ENCODE assay signal across 19 cellular contexts in the genomic region with DNA sequence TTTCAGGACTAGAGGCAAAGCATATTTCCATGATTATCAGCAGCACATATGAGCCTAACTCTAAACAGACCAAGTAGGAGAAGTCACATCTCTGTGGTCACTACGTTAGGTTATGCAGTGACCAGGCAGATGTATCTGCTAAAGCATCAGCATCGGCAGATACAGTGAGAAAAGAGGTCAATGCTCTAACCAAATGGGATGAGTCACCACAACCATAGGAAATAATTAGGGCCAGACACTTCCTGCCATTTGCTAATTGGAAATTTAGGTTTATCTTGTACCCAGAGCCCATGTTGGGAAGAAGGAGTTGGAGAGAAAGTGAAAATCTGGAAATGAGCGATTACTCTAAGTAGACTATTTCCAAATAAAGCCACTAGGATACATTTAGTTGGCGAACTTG.
DNase-seq lines count a peak whose midpoint lies in the region; ATAC-seq and TF ChIP-seq lines count a peak whose summit lies in the region.
"Had no signal": no experiment of that assay in that cellular context is flagged by ENCODE, and none has a peak within 500 bp of the region (broad histone marks: within the 10 kb centered on the region; RNA-seq: fewer than 3 reads in every experiment).

No MANE protein-coding gene starts in this region.

- no peaks in the 10 kb centered on the region for H3K79me1 ChIP-seq in IMR-90 (ENCODE audit: low read depth in 1 of 2, low read length in 2 of 2)
- no peaks in the 10 kb centered on the region for H3K79me1 ChIP-seq in mesendoderm (ENCODE audit: low read length)

- H3K27ac Mint-ChIP-seq in chondrocyte (ENCODE audit: unreplicated experiment), result peak overlapping the region; percentile 54
- no peak overlapping the region for H3K27ac Mint-ChIP-seq in effector memory CD8-positive, alpha-beta T cell
- H3K27ac Mint-ChIP-seq: CD4-positive, alpha-beta memory T cell had no signal

- H3K14ac ChIP-seq in IMR-90 (replicated peaks; ENCODE audit: low read depth, low read length), result no peak overlapping the region

- H2AK5ac ChIP-seq in IMR-90 (ENCODE audit: low read depth, low read length) (no peak overlapping the region), mesendoderm (ENCODE audit: low read length) (no peak overlapping the region)

- H4K20me1 ChIP-seq in IMR-90 (ENCODE audit: insufficient read depth, low read length), result no peaks in the 10 kb centered on the region

- H3K56ac ChIP-seq in IMR-90 (ENCODE audit: extremely low read depth, insufficient read depth, low read length) (no peak overlapping the region), mesendoderm (ENCODE audit: low read length) (no peak overlapping the region)

- H3K36me3 ChIP-seq in IMR-90 (ENCODE audit: control insufficient read depth, insufficient read depth, low read length), result no peaks in the 10 kb centered on the region
- no peaks in the 10 kb centered on the region for H3K36me3 ChIP-seq in mesendoderm (ENCODE audit: control insufficient read depth, insufficient read depth, low read length)
- H3K36me3 ChIP-seq in colonic mucosa, result no peaks in the 10 kb centered on the region
- H3K36me3 ChIP-seq in adrenal gland (replicated peaks in 1 of 2), result no peaks in the 10 kb centered on the region
- H3K36me3 ChIP-seq: BE2C had no signal

- intact Hi-C loops in IMR-90 (cut with micrococcal nuclease), result no loop called here
- intact Hi-C loops in colonic mucosa (cut with DNase I), result no loop called here
- intact Hi-C loops in adrenal gland (cut with DNase I), result no loop called here

- peaks cover 50% of the 10 kb centered on the region for H3K4me1 Mint-ChIP-seq in chondrocyte (ENCODE audit: low read depth)
- no peaks in the 10 kb centered on the region for H3K4me1 Mint-ChIP-seq in effector memory CD8-positive, alpha-beta T cell (ENCODE audit: low read depth in 2 of 2)
- H3K4me1 Mint-ChIP-seq: CD4-positive, alpha-beta memory T cell had no signal

- H3K23ac ChIP-seq in IMR-90 (ENCODE audit: low read depth, low read length), result no peak overlapping the region
- H3K23ac ChIP-seq in mesendoderm (ENCODE audit: low read length), result no peak overlapping the region

- no TSS peak for BruUV-seq in IMR-90 (replicated peaks; lab: Mats Ljungman, UMichigan)

- H3K4me3 ChIP-seq in IMR-90 (ENCODE audit: insufficient read depth, low read depth, low read length), result no peak overlapping the region
- no peak overlapping the region for H3K4me3 ChIP-seq in mesendoderm (ENCODE audit: low read length)
- no peak overlapping the region for H3K4me3 ChIP-seq in colonic mucosa
- H3K4me3 ChIP-seq in adrenal gland, result no peak overlapping the region
- H3K4me3 ChIP-seq: GM12878 had no signal

- H3K18ac ChIP-seq in IMR-90 (ENCODE audit: low read depth, low read length), result no peak overlapping the region
- no peak overlapping the region for H3K18ac ChIP-seq in mesendoderm (ENCODE audit: low read length)

- H2AFZ ChIP-seq in IMR-90 (replicated peaks; ENCODE audit: low read length, poor library complexity), result no peak overlapping the region

- H4K8ac ChIP-seq in IMR-90 (ENCODE audit: low read depth in 2 of 2, low read length in 2 of 2), result no peak overlapping the region
- H4K8ac ChIP-seq in mesendoderm (ENCODE audit: low read depth, low read length), result no peak overlapping the region

- peaks cover 3% of the 10 kb centered on the region for H3K9me3 Mint-ChIP-seq in chondrocyte (ENCODE audit: low read depth)
- no peaks in the 10 kb centered on the region for H3K9me3 Mint-ChIP-seq in effector memory CD8-positive, alpha-beta T cell

- no peaks in the 10 kb centered on the region for H3K27me3 Mint-ChIP-seq in chondrocyte (ENCODE audit: low read depth)
- H3K27me3 Mint-ChIP-seq in effector memory CD8-positive, alpha-beta T cell, result no peaks in the 10 kb centered on the region
- H3K27me3 Mint-ChIP-seq: CD4-positive, alpha-beta memory T cell had no signal

- no peaks in the 10 kb centered on the region for H3K9me1 ChIP-seq in IMR-90 (ENCODE audit: insufficient read depth, low read length)

- CTCF ChIA-PET in IMR-90 (lab: Yijun Ruan, JAX), result no interaction called here

- TF ChIP-seq RAD21 in IMR-90 (IDR thresholded peaks at IDR 0.05; ENCODE audit: low read length), result no peak

- no peak for TF ChIP-seq POLR2A in IMR-90 (IDR thresholded peaks at IDR 0.05; ENCODE audit: low read depth, low read length)
- TF ChIP-seq POLR2A in adrenal gland (IDR thresholded peaks at IDR 0.05), result no peak

- H3K9me3 ChIP-seq in IMR-90 (ENCODE audit: control insufficient read depth, insufficient read depth, low read length) (no peaks in the 10 kb centered on the region), colonic mucosa (no peaks in the 10 kb centered on the region), adrenal gland (replicated peaks in 1 of 3) (no peaks in the 10 kb centered on the region)
- H3K9me3 ChIP-seq: BE2C had no signal

- H3K4me1 ChIP-seq in IMR-90 (ENCODE audit: control insufficient read depth, insufficient read depth, low read length), result 0 out of 2 replicates have a peak, but pooled peaks cover 2% of the 10 kb centered on the region
- peaks cover 4% of the 10 kb centered on the region for H3K4me1 ChIP-seq in mesendoderm (ENCODE audit: control insufficient read depth, low read depth, low read length)
- H3K4me1 ChIP-seq in colonic mucosa, result no peaks in the 10 kb centered on the region
- H3K4me1 ChIP-seq in adrenal gland (replicated peaks in 1 of 2), result no peaks in the 10 kb centered on the region
- H3K4me1 ChIP-seq: BE2C had no signal

- H3K4ac ChIP-seq in IMR-90 (ENCODE audit: low read depth, low read length) (no peak overlapping the region), mesendoderm (ENCODE audit: low read depth, low read length) (no peak overlapping the region)

- ATAC-seq in IMR-90 (ENCODE audit: low read depth) (no peak), GM18858 (IDR thresholded peaks at IDR 0.05; ENCODE audit: unreplicated experiment) (no peak)
- ATAC-seq in effector memory CD8-positive, alpha-beta T cell (replicated peaks), result no peak
- ATAC-seq: GM12878 had no signal

- in situ Hi-C loops in IMR-90 (cut with MboI; ENCODE audit: low sequenced_read_pairs), result no loop called here

- H4K91ac ChIP-seq in IMR-90 (ENCODE audit: insufficient read depth, low read depth, low read length), result no peak overlapping the region

- H2BK5ac ChIP-seq in IMR-90 (ENCODE audit: low read depth, low read length, poor library complexity, severe bottlenecking) (no peak overlapping the region), mesendoderm (ENCODE audit: low read length) (peak overlapping the region; percentile 0)

- dilution Hi-C loops in IMR-90 (cut with HindIII; ENCODE audit: low sequenced_read_pairs, unreplicated experiment), result no loop called here

- no peak overlapping the region for H3K4me2 ChIP-seq in IMR-90 (ENCODE audit: low read depth, low read length)
- H3K4me2 ChIP-seq in mesendoderm (ENCODE audit: low read length), result no peak overlapping the region
- H3K4me2 ChIP-seq: KMS-11 had no signal

- H3K4me3 Mint-ChIP-seq in chondrocyte (ENCODE audit: unreplicated experiment), result no peak overlapping the region
- no peak overlapping the region for H3K4me3 Mint-ChIP-seq in effector memory CD8-positive, alpha-beta T cell
- H3K4me3 Mint-ChIP-seq: CD4-positive, alpha-beta memory T cell had no signal

- POLR2A ChIA-PET in IMR-90 (lab: Charles Lee; ENCODE audit: unreplicated experiment), result no interaction called here

- H3K27ac ChIP-seq in IMR-90 (ENCODE audit: insufficient read depth, low read length), result no peak overlapping the region
- no peak overlapping the region for H3K27ac ChIP-seq in mesendoderm (ENCODE audit: low read depth, low read length)
- H3K27ac ChIP-seq in colonic mucosa, result no peak overlapping the region
- H3K27ac ChIP-seq in adrenal gland, result no peak overlapping the region
- H3K27ac ChIP-seq: KMS-11 had no signal

- TF ChIP-seq CTCF in IMR-90 (conservative IDR thresholded peaks at IDR 0.05; ENCODE audit: low read depth, low read length) (no peak), chondrocyte (IDR thresholded peaks at IDR 0.05) (no peak), colonic mucosa (IDR thresholded peaks at IDR 0.05) (no peak), adrenal gland (IDR thresholded peaks at IDR 0.05) (no peak)

- H4K5ac ChIP-seq in IMR-90 (ENCODE audit: low read depth, low read length) (no peak overlapping the region), mesendoderm (ENCODE audit: low read length) (no peak overlapping the region)

- no peak overlapping the region for H2BK15ac ChIP-seq in IMR-90 (ENCODE audit: low read depth, low read length)
- no peak overlapping the region for H2BK15ac ChIP-seq in mesendoderm (replicated peaks; ENCODE audit: low read depth)

- H3K9ac ChIP-seq in IMR-90 (ENCODE audit: low read depth, low read length) (no peak overlapping the region), mesendoderm (ENCODE audit: low read length) (no peak overlapping the region), colonic mucosa (ENCODE audit: low read depth in 2 of 2, low read length in 2 of 2) (no peak overlapping the region)
- H3K9ac ChIP-seq: KMS-11 had no signal

- H3K79me2 ChIP-seq in mesendoderm (ENCODE audit: control insufficient read depth, insufficient read depth, low read length), result no peaks in the 10 kb centered on the region

- H2AK9ac ChIP-seq in IMR-90 (replicated peaks; ENCODE audit: low read depth, low read length, poor library complexity), result no peak overlapping the region

- H3K27me3 ChIP-seq in IMR-90 (ENCODE audit: control insufficient read depth, insufficient read depth, low read length), result no peaks in the 10 kb centered on the region
- no peaks in the 10 kb centered on the region for H3K27me3 ChIP-seq in mesendoderm (ENCODE audit: insufficient read depth, low read length, poor library complexity)
- H3K27me3 ChIP-seq in colonic mucosa, result no peaks in the 10 kb centered on the region
- no peaks in the 10 kb centered on the region for H3K27me3 ChIP-seq in adrenal gland
- H3K27me3 ChIP-seq: BE2C had no signal

- H2BK120ac ChIP-seq in IMR-90 (ENCODE audit: low read depth, low read length) (no peak overlapping the region), mesendoderm (ENCODE audit: low read depth, low read length) (peak overlapping the region; percentile 45)

- DNase-seq in AG20443 (ENCODE audit: low spot score), result peak; percentile 37
- DNase-seq in IMR-90, result peak; percentile 13
- no peak for DNase-seq in chondrocyte (ENCODE audit: low spot score)
- peak; percentile 59 for DNase-seq in mesendoderm
- no peak for DNase-seq in effector memory CD8-positive, alpha-beta T cell
- DNase-seq in colonic mucosa, result no peak
- no peak for DNase-seq in adrenal gland
- DNase-seq: ACHN; BE2C; CD4-positive, alpha-beta memory T cell; NCI-H1092; NCI-H146; NCI-H2081; NCI-H748 treated with DMSO at 0.1 percent for 48 hours; OCI-M1; RPMI8226 had no signal

- no peak overlapping the region for H2BK20ac ChIP-seq in IMR-90 (ENCODE audit: low read depth, low read length)

- H3K36me3 Mint-ChIP-seq in chondrocyte (ENCODE audit: low read depth), result no peaks in the 10 kb centered on the region
- no peaks in the 10 kb centered on the region for H3K36me3 Mint-ChIP-seq in effector memory CD8-positive, alpha-beta T cell (ENCODE audit: insufficient read depth)
- H3K36me3 Mint-ChIP-seq: CD4-positive, alpha-beta memory T cell had no signal

- 100% methylated on average over 1 of the region's 4 CpGs; no CpG with 5 or more reads in 1 of the 2 experiments for WGBS in IMR-90 (ENCODE audit: extremely low coverage in 2 of 2, insufficient read length in 1 of 2), 2 experiments
- no CpG with 5 or more reads among the region's 4 CpGs for WGBS in mesendoderm (ENCODE audit: extremely low coverage, insufficient coverage, low lambda C conversion rate)
- WGBS in adrenal gland, 4 donors, result 65 to 81% (median 78%) methylated on average over 4 of the region's 4 CpGs

Comparison
In these comparisons a context has a peak if more than half of its experiments do, and no peak if none do; other contexts are left out.
1. DNase-seq: peak in AG20443 (single experiment), IMR-90 (single experiment) and mesendoderm (single experiment); none in chondrocyte (single experiment), effector memory CD8-positive, alpha-beta T cell (0 of 3), colonic mucosa (single experiment) and adrenal gland (0 of 7).